ENCODE assay signal across 26 cellular contexts in genomic region chr18:55153346-55153745, GRCh38.
"Had no signal": no experiment of that assay in that cellular context is flagged by ENCODE, and none has a peak within 500 bp of the region (broad histone marks: within the 10 kb centered on the region; RNA-seq: fewer than 3 reads in every experiment).

No MANE protein-coding gene starts in this region.

- H3K4me3 ChIP-seq: cardiac muscle cell, SJSA1 had no signal

- H3K27me3 ChIP-seq: cardiac muscle cell, SJSA1 had no signal

- H3K36me3 ChIP-seq: cardiac muscle cell, SJSA1 had no signal

- H3K27ac ChIP-seq: cardiac muscle cell, SJSA1, VCaP had no signal

- H3K4me1 ChIP-seq: SJSA1 had no signal

- DNase-seq: activated CD4-positive, alpha-beta memory T cell treated with anti-CD3 and anti-CD28 coated beads, Interleukin-2, amount 10 ng/mL, durations not matched to agents 7 days and 5 days; activated CD4-positive, alpha-beta T cell treated with anti-CD3 and anti-CD28 coated beads for 1 hour; activated CD4-positive, alpha-beta T cell treated with anti-CD3 and anti-CD28 coated beads for 48 hours; activated CD4-positive, CD25-positive, alpha-beta regulatory T cell; activated CD8-positive, alpha-beta memory T cell treated with anti-CD3 and anti-CD28 coated beads for 24 hours; activated CD8-positive, alpha-beta memory T cell treated with anti-CD3 and anti-CD28 coated beads, Interleukin-2, amount 10 ng/mL, durations not matched to agents 7 days and 5 days; activated CD8-positive, alpha-beta memory T cell treated with anti-CD3 and anti-CD28 coated beads, Interleukin-2, amount 50 U/mL, for 48 hours; activated effector memory CD4-positive, alpha-beta T cell treated with Interleukin-2 at 50 U/mL for 16 hours; activated naive CD8-positive, alpha-beta T cell treated with anti-CD3 and anti-CD28 coated beads, Interleukin-2, amount 10 ng/mL, durations not matched to agents 7 days and 5 days; activated T-cell treated with anti-CD3 and anti-CD28 coated beads, Interleukin-2, amount 50 U/mL, for 48 hours; Karpas-422; KBM-7; NCI-H1105; NCI-H1417 treated with DMSO at 0.1 percent for 48 hours; NCI-H187 treated with DMSO at 0.1 percent for 48 hours; NCI-H2081; NCI-H345; NCI-H524 treated with DMSO at 0.1 percent for 48 hours; SHP77 treated with DMSO at 0.1 percent for 48 hours; SW 1271; T-helper 1 cell; T-helper 2 cell; T-helper 9 cell had no signal

- H3K9me3 ChIP-seq: SJSA1 had no signal
